ENCODE assay signal across 19 cellular contexts in genomic region chr16:20925780-20926179, GRCh38. TPM values are rescaled to one million over a fixed set of nuclear protein-coding genes. Genes with fewer than 3 reads are reported as not detected.
DNase-seq lines count a peak whose midpoint lies in the region; ATAC-seq, FAIRE-seq and TF ChIP-seq lines count a peak whose summit lies in the region.
"Had no signal": no experiment of that assay in that cellular context is flagged by ENCODE, and none has a peak within 500 bp of the region (broad histone marks: within the 10 kb centered on the region; RNA-seq: fewer than 3 reads in every experiment).

No MANE protein-coding gene starts in this region.

- in situ Hi-C loops in HepG2 (cut with HindIII; ENCODE audit: extremely low pct_ligation_motif_present, low pct_unique_long_range_greater_than_20kb), result no loop called here

- BruUV-seq in Caco-2 (replicated peaks; lab: Mats Ljungman, UMichigan) (no TSS peak), HepG2 (replicated peaks; lab: Mats Ljungman, UMichigan) (no TSS peak)

- WGBS in hepatocyte (ENCODE audit: low lambda C conversion rate, missing lambda C conversion rate), result 89% methylated on average over 1 of the region's 1 CpG
- 94% methylated on average over 1 of the region's 1 CpG for WGBS in HepG2 (ENCODE audit: low lambda C conversion rate)
- WGBS in trophoblast cell (ENCODE audit: extremely low coverage, insufficient coverage, insufficient read length), result no CpG with 5 or more reads among the region's 1 CpG

- H3K27me3 ChIP-seq in Caco-2 (replicated peaks; ENCODE audit: control insufficient read depth, insufficient read depth, low read length) (no peaks in the 10 kb centered on the region), hepatocyte (no peaks in the 10 kb centered on the region), HepG2 (ENCODE audit: control insufficient read depth in 1 of 2, insufficient read depth in 2 of 2, low read length in 2 of 2) (no peaks in the 10 kb centered on the region), trophoblast cell (ENCODE audit: insufficient read depth, low read length) (no peaks in the 10 kb centered on the region), MM.1S (replicated peaks; ENCODE audit: insufficient read depth, low read length) (no peaks in the 10 kb centered on the region)

- H3K14ac ChIP-seq in trophoblast cell (ENCODE audit: low read length), result no peak overlapping the region

- intact Hi-C loops in Caco-2 (cut with micrococcal nuclease; ENCODE audit: unreplicated experiment) (no loop called here), HepG2 (cut with micrococcal nuclease; ENCODE audit: unreplicated experiment) (loop anchor here (5.0 kb wide), 2 partner anchors 58 to 73 kb away; no protein-coding TSS in a partner anchor)

- H3K9me2 ChIP-seq in hepatocyte (replicated peaks; ENCODE audit: insufficient read depth), result no peaks in the 10 kb centered on the region
- H3K9me2 ChIP-seq in MM.1S (replicated peaks; ENCODE audit: insufficient read depth, low read length), result no peaks in the 10 kb centered on the region

- no peak overlapping the region for H2AK5ac ChIP-seq in trophoblast cell (ENCODE audit: low read length)

- no peak overlapping the region for H2BK5ac ChIP-seq in trophoblast cell (ENCODE audit: low read depth, low read length, poor library complexity)

- H2BK12ac ChIP-seq in trophoblast cell (ENCODE audit: low read length), result no peak overlapping the region

- no peaks in the 10 kb centered on the region for H3K79me1 ChIP-seq in trophoblast cell (ENCODE audit: low read length)

- H3K27me3 Mint-ChIP-seq in Caco-2 (ENCODE audit: insufficient read depth, unreplicated experiment) (no peaks in the 10 kb centered on the region), glutamatergic neuron (ENCODE audit: unreplicated experiment) (peaks cover 1% of the 10 kb centered on the region)
- H3K27me3 Mint-ChIP-seq in stimulated activated naive B cell treated with anti-CD40 and anti-IgM and Interleukin-4, amounts not matched to agents 10 μg/mL and 1 μg/mL and 100 μg/mL, for 72 hours, result no peaks in the 10 kb centered on the region
- H3K27me3 Mint-ChIP-seq: CD4-positive, alpha-beta memory T cell had no signal

- H3K9me3 Mint-ChIP-seq in Caco-2 (ENCODE audit: unreplicated experiment), result no peaks in the 10 kb centered on the region
- no peaks in the 10 kb centered on the region for H3K9me3 Mint-ChIP-seq in stimulated activated naive B cell treated with anti-CD40 and anti-IgM and Interleukin-4, amounts not matched to agents 10 μg/mL and 1 μg/mL and 100 μg/mL, for 72 hours
- H3K9me3 Mint-ChIP-seq in glutamatergic neuron (ENCODE audit: unreplicated experiment), result no peaks in the 10 kb centered on the region
- H3K9me3 Mint-ChIP-seq: CD4-positive, alpha-beta memory T cell; GM23338; H9 had no signal

- no peak overlapping the region for H3K23ac ChIP-seq in trophoblast cell (ENCODE audit: low read length)

- H3K9ac ChIP-seq in HepG2 (ENCODE audit: insufficient read depth, low read depth, low read length) (no peak overlapping the region), trophoblast cell (ENCODE audit: low read length) (no peak overlapping the region), MM.1S (ENCODE audit: low read length) (no peak overlapping the region)

- H4K20me1 ChIP-seq in hepatocyte (ENCODE audit: insufficient read depth, poor library complexity, severe bottlenecking) (no peaks in the 10 kb centered on the region), HepG2 (ENCODE audit: insufficient read depth, low read length) (no peaks in the 10 kb centered on the region), MM.1S (ENCODE audit: insufficient read depth, low read length) (no peaks in the 10 kb centered on the region)

- no peak for TF ChIP-seq EP300 in HepG2 (IDR thresholded peaks at IDR 0.05; ENCODE audit: low read depth in 2 of 2, low read length in 2 of 2)
- no peak for TF ChIP-seq EP300 in HepG2 (CRISPR knock-in tag; IDR thresholded peaks at IDR 0.05; ENCODE audit: borderline replicate concordance)

- H3K27ac Mint-ChIP-seq in Caco-2 (ENCODE audit: unreplicated experiment), result peak overlapping the region; percentile 48
- H3K27ac Mint-ChIP-seq in stimulated activated naive B cell treated with anti-CD40 and anti-IgM and Interleukin-4, amounts not matched to agents 10 μg/mL and 1 μg/mL and 100 μg/mL, for 72 hours, result no peak overlapping the region
- no peak overlapping the region for H3K27ac Mint-ChIP-seq in glutamatergic neuron (ENCODE audit: unreplicated experiment)
- H3K27ac Mint-ChIP-seq: CD4-positive, alpha-beta memory T cell; GM23338; H9 had no signal

- ATAC-seq in HepG2, result peak; percentile 80
- no peak for ATAC-seq in stimulated activated naive B cell treated with anti-CD40 and anti-IgM and Interleukin-4, amounts not matched to agents 10 μg/mL and 1 μg/mL and 100 μg/mL, for 72 hours (replicated peaks)
- ATAC-seq in GM21529 (IDR thresholded peaks at IDR 0.05; ENCODE audit: unreplicated experiment), result no peak
- ATAC-seq: GM12878, GM23338, HCT116 had no signal

- H3K36me3 ChIP-seq in Caco-2 (ENCODE audit: control insufficient read depth, insufficient read depth, low read length) (no peaks in the 10 kb centered on the region), hepatocyte (replicated peaks; ENCODE audit: insufficient read depth, low read depth) (no peaks in the 10 kb centered on the region), HepG2 (replicated peaks in 1 of 2; ENCODE audit: control insufficient read depth in 1 of 2, insufficient read depth in 2 of 2, low read length in 2 of 2) (peaks cover 2 to 5% of the 10 kb centered on the region in 2 experiments; a peak in 3 of 5 replicates), trophoblast cell (ENCODE audit: control insufficient read depth in 1 of 2, insufficient read depth in 2 of 2, low read length in 2 of 2) (peaks cover 2% of the 10 kb centered on the region in 2 experiments), MM.1S (replicated peaks; ENCODE audit: insufficient read depth, low read length) (no peaks in the 10 kb centered on the region)

- POLR2A ChIA-PET in Caco-2 (lab: Charles Lee), result no interaction called here
- POLR2A ChIA-PET in HepG2 (lab: Yijun Ruan, JAX), result interaction anchor here (1.0 kb wide), 1 partner anchor 25 kb away, joined by 3 read pairs; the partner anchor contains the start of genes DCUN1D3 and LYRM1

- H3K4ac ChIP-seq in trophoblast cell (ENCODE audit: low read depth, low read length), result no peak overlapping the region

- H4K12ac ChIP-seq in trophoblast cell (ENCODE audit: low read depth, low read length), result no peak overlapping the region

- H4K91ac ChIP-seq in trophoblast cell (ENCODE audit: low read depth, low read length), result no peak overlapping the region

- peak; percentile 47 for FAIRE-seq in HepG2 (lab: Jason Lieb, UNC)
- FAIRE-seq: G401.6, GM12878, GM19239 had no signal

- no peak overlapping the region for H2AFZ ChIP-seq in hepatocyte
- H2AFZ ChIP-seq in HepG2 (ENCODE audit: low read length), result no peak overlapping the region
- H2AFZ ChIP-seq in trophoblast cell (ENCODE audit: insufficient read depth, low read length, poor library complexity), result no peak overlapping the region
- H2AFZ ChIP-seq in MM.1S (ENCODE audit: low read length), result no peak overlapping the region
- H2AFZ ChIP-seq: GM23338 had no signal

- peaks cover 14% of the 10 kb centered on the region for H3K4me1 ChIP-seq in Caco-2
- no peaks in the 10 kb centered on the region for H3K4me1 ChIP-seq in hepatocyte (ENCODE audit: insufficient read depth)
- H3K4me1 ChIP-seq in HepG2 (ENCODE audit: insufficient read depth, low read length), result peaks cover 22% of the 10 kb centered on the region
- H3K4me1 ChIP-seq in trophoblast cell (ENCODE audit: control insufficient read depth in 1 of 2, insufficient read depth in 2 of 2, low read length in 2 of 2), result peaks cover 2 to 3% of the 10 kb centered on the region in 2 experiments
- no peaks in the 10 kb centered on the region for H3K4me1 ChIP-seq in MM.1S (ENCODE audit: low read length)

- H3K36me3 Mint-ChIP-seq in Caco-2 (ENCODE audit: insufficient read depth, unreplicated experiment) (peaks cover 13% of the 10 kb centered on the region), glutamatergic neuron (ENCODE audit: unreplicated experiment) (no peaks in the 10 kb centered on the region)
- H3K36me3 Mint-ChIP-seq in stimulated activated naive B cell treated with anti-CD40 and anti-IgM and Interleukin-4, amounts not matched to agents 10 μg/mL and 1 μg/mL and 100 μg/mL, for 72 hours, result peaks cover 11 to 17% of the 10 kb centered on the region in 2 donors

- H3K4me3 ChIP-seq in Caco-2 (ENCODE audit: low read depth, low read length) (no peak overlapping the region), hepatocyte (no peak overlapping the region), HepG2 (replicated peaks in 1 of 3; ENCODE audit: insufficient read depth in 1 of 3, low read depth in 2 of 3, low read length in 3 of 3) (no peak overlapping the region), trophoblast cell (ENCODE audit: low read depth, low read length) (no peak overlapping the region), MM.1S (ENCODE audit: low read length) (no peak overlapping the region)
- H3K4me3 ChIP-seq: GM12878, GM23338 had no signal

- H3K4me3 Mint-ChIP-seq in Caco-2 (ENCODE audit: unreplicated experiment) (no peak overlapping the region), glutamatergic neuron (ENCODE audit: unreplicated experiment) (no peak overlapping the region)
- H3K4me3 Mint-ChIP-seq in stimulated activated naive B cell treated with anti-CD40 and anti-IgM and Interleukin-4, amounts not matched to agents 10 μg/mL and 1 μg/mL and 100 μg/mL, for 72 hours, result no peak overlapping the region
- H3K4me3 Mint-ChIP-seq: CD4-positive, alpha-beta memory T cell; GM23338; H9 had no signal

- peak in 1 of 2 experiments; percentile 19 for DNase-seq in Caco-2
- no peak for DNase-seq in hepatocyte (ENCODE audit: low spot score)
- DNase-seq in HepG2 (ENCODE audit: low spot score), result peak; percentile 65
- peak; percentile 38 to 82 for DNase-seq in trophoblast cell
- DNase-seq in stimulated activated naive B cell treated with anti-CD40 and anti-IgM and Interleukin-4, amounts not matched to agents 10 μg/mL and 1 μg/mL and 100 μg/mL, for 72 hours, result no peak
- DNase-seq in glutamatergic neuron, result no peak
- DNase-seq in MM.1S, result no peak
- DNase-seq: C1 segment of cervical spinal cord; CD4-positive, alpha-beta memory T cell; COR-L47; DMS153; DND-41; H9 had no signal

- CTCF ChIA-PET in Caco-2 (lab: Charles Lee), result no interaction called here
- CTCF ChIA-PET in HepG2 (lab: Yijun Ruan, JAX; ENCODE audit: low intra/inter-chr PET ratio, low total read pairs), result no interaction called here

- H3K4me2 ChIP-seq in hepatocyte (no peak overlapping the region), HepG2 (ENCODE audit: low read depth, low read length) (no peak overlapping the region), trophoblast cell (ENCODE audit: low read length) (no peak overlapping the region), MM.1S (ENCODE audit: low read depth, low read length) (no peak overlapping the region)
- H3K4me2 ChIP-seq: GM23338 had no signal

- TF ChIP-seq RAD21 in HepG2 (CRISPR knock-in tag; IDR thresholded peaks at IDR 0.05), result no peak

- H3K4me1 Mint-ChIP-seq in Caco-2 (ENCODE audit: low read depth, unreplicated experiment), result peaks cover 30% of the 10 kb centered on the region
- H3K4me1 Mint-ChIP-seq in stimulated activated naive B cell treated with anti-CD40 and anti-IgM and Interleukin-4, amounts not matched to agents 10 μg/mL and 1 μg/mL and 100 μg/mL, for 72 hours, result peaks cover 2 to 5% of the 10 kb centered on the region in 2 donors
- H3K4me1 Mint-ChIP-seq in glutamatergic neuron (ENCODE audit: low read depth, unreplicated experiment), result no peaks in the 10 kb centered on the region
- H3K4me1 Mint-ChIP-seq: CD4-positive, alpha-beta memory T cell; GM23338 had no signal

- H3K79me2 ChIP-seq in hepatocyte (no peaks in the 10 kb centered on the region), HepG2 (ENCODE audit: insufficient read depth, low read length) (no peaks in the 10 kb centered on the region), trophoblast cell (ENCODE audit: control insufficient read depth, insufficient read depth, low read length, poor library complexity) (no peaks in the 10 kb centered on the region), MM.1S (ENCODE audit: low read length) (no peaks in the 10 kb centered on the region)

- H3F3A ChIP-seq in MM.1S (ENCODE audit: insufficient read depth, low read length), result no peaks in the 10 kb centered on the region

- H3K27ac ChIP-seq in hepatocyte (peak overlapping the region; percentile 58), HepG2 (ENCODE audit: extremely low read length, insufficient read depth, low read length) (no peak overlapping the region), trophoblast cell (ENCODE audit: low read depth, low read length) (no peak overlapping the region), MM.1S (ENCODE audit: low read length) (no peak overlapping the region)

- H4K8ac ChIP-seq in trophoblast cell (ENCODE audit: low read depth, low read length), result no peak overlapping the region

- TF ChIP-seq POLR2A in HepG2 (IDR thresholded peaks at IDR 0.05; ENCODE audit: insufficient read depth in 1 of 2, low read depth in 2 of 2, low read length in 2 of 2), result no peak

- H3K18ac ChIP-seq in trophoblast cell (ENCODE audit: low read length), result no peak overlapping the region

- no peak overlapping the region for H2BK120ac ChIP-seq in trophoblast cell (ENCODE audit: insufficient read depth, low read length, poor library complexity)

- no peaks in the 10 kb centered on the region for H3K9me3 ChIP-seq in Caco-2
- H3K9me3 ChIP-seq in hepatocyte (ENCODE audit: low read depth), result no peaks in the 10 kb centered on the region
- no peaks in the 10 kb centered on the region for H3K9me3 ChIP-seq in HepG2 (ENCODE audit: low read length)
- H3K9me3 ChIP-seq in trophoblast cell (ENCODE audit: insufficient read depth, low read depth, low read length), result no peaks in the 10 kb centered on the region
- no peaks in the 10 kb centered on the region for H3K9me3 ChIP-seq in MM.1S (replicated peaks; ENCODE audit: insufficient read depth, low read length)

- TF ChIP-seq CTCF in Caco-2 (IDR thresholded peaks at IDR 0.05; ENCODE audit: insufficient read depth in 1 of 2, low read depth in 1 of 2, low read length in 1 of 2, severe bottlenecking in 1 of 2, unreplicated experiment in 1 of 2), result no peak
- TF ChIP-seq CTCF in hepatocyte (IDR thresholded peaks at IDR 0.05; ENCODE audit: poor library complexity), result no peak
- TF ChIP-seq CTCF in HepG2 (CRISPR knock-in tag; IDR thresholded peaks at IDR 0.05), result no peak
- no peak for TF ChIP-seq CTCF in glutamatergic neuron (IDR thresholded peaks at IDR 0.05; ENCODE audit: partially characterized antibody, unreplicated experiment)
- no peak for TF ChIP-seq CTCF in MM.1S (IDR thresholded peaks at IDR 0.05; ENCODE audit: low read length)

RNA-seq across cellular contexts. Expression of gene LYRM1, which starts 25.2 kb away (rescaled TPM):
- total RNA-seq in Caco-2 (2022), result 40.3 and 46.1 TPM in 2 replicates
- 60.0 and 61.5 TPM in 2 replicates for total RNA-seq in hepatocyte
- 48.9 and 57.3 TPM in 2 replicates for polyA plus RNA-seq in hepatocyte
- 82.6 and 106 TPM in 2 replicates for total RNA-seq in HepG2 (2016; rRNA removed; fragmentation: Illumina TruSeq; extraction: Trizol)
- 95.5 and 110 TPM in 2 replicates for total RNA-seq in HepG2 (2016; cell fraction: cytosol; rRNA removed; fragmentation: Illumina TruSeq; extraction: Trizol; ENCODE audit: low read depth)
- 87.8 and 105 TPM in 2 replicates for total RNA-seq in HepG2 (2016; cell fraction: insoluble cytoplasmic fraction; rRNA removed; fragmentation: Illumina TruSeq; extraction: Trizol)
- 174 and 185 TPM in 2 replicates for total RNA-seq in HepG2 (2016; cell fraction: membrane; rRNA removed; fragmentation: Illumina TruSeq; extraction: Trizol)
- total RNA-seq in HepG2 (2016; cell fraction: nucleus; rRNA removed; fragmentation: Illumina TruSeq; extraction: Trizol), result 39.6 and 43.2 TPM in 2 replicates
- polyA plus RNA-seq in HepG2 (2011; rRNA removed), result 46.1 and 59.2 TPM in 2 replicates
- polyA plus RNA-seq in HepG2 (2011; cell fraction: cytosol; rRNA removed), result 37.9 and 54.1 TPM in 2 replicates
- polyA plus RNA-seq in HepG2 (2011; cell fraction: nucleus; rRNA removed), result 18.8 and 19.1 TPM in 2 replicates
- polyA plus RNA-seq in HepG2 (2012), result 51.6 and 58.6 TPM in 2 replicates
- polyA plus RNA-seq in HepG2 (2016; cell fraction: cytosol; fragmentation: Illumina TruSeq; extraction: Trizol; ENCODE audit: low read depth), result 162 and 195 TPM in 2 replicates
- polyA plus RNA-seq in HepG2 (2016; cell fraction: insoluble cytoplasmic fraction; fragmentation: Illumina TruSeq; extraction: Trizol; ENCODE audit: low read depth), result 151 and 158 TPM in 2 replicates
- 245 TPM in 2 replicates for polyA plus RNA-seq in HepG2 (2016; cell fraction: membrane; fragmentation: Illumina TruSeq; extraction: Trizol; ENCODE audit: low read depth)
- 81.9 and 88.0 TPM in 2 replicates for polyA plus RNA-seq in HepG2 (2016; cell fraction: nucleus; fragmentation: Illumina TruSeq; extraction: Trizol; ENCODE audit: insufficient read depth, low read depth)
- polyA minus RNA-seq in HepG2 (2011; rRNA and poly(A)+ RNA removed; ENCODE audit: low replicate concordance), result 6.1 and 16.0 TPM in 2 replicates
- 23.7 and 24.1 TPM in 2 replicates for polyA minus RNA-seq in HepG2 (2011; cell fraction: cytosol; rRNA and poly(A)+ RNA removed)
- polyA minus RNA-seq in HepG2 (2011; cell fraction: nucleus; rRNA and poly(A)+ RNA removed), result 16.4 and 21.4 TPM in 2 replicates
- polyA plus RNA-seq in trophoblast cell (2013), result 14.8 and 16.5 TPM in 2 replicates
- 23.2 TPM for total RNA-seq in glutamatergic neuron (ENCODE audit: unreplicated experiment)

RNA-seq across cellular contexts. Expression of gene DCUN1D3, which starts 25.6 kb away (rescaled TPM):
- total RNA-seq in Caco-2 (2022) (16.4 and 19.2 TPM in 2 replicates), hepatocyte (38.1 and 40.3 TPM in 2 replicates), HepG2 (2016; rRNA removed; fragmentation: Illumina TruSeq; extraction: Trizol) (19.3 and 26.1 TPM in 2 replicates), glutamatergic neuron (ENCODE audit: unreplicated experiment) (15.3 TPM)
- polyA plus RNA-seq in hepatocyte (10.3 and 15.0 TPM in 2 replicates), HepG2 (2011; rRNA removed) (5.0 and 6.3 TPM in 2 replicates)
- 5.0 and 5.9 TPM in 2 replicates for total RNA-seq in HepG2 (2016; cell fraction: cytosol; rRNA removed; fragmentation: Illumina TruSeq; extraction: Trizol; ENCODE audit: low read depth)
- 19.9 and 24.5 TPM in 2 replicates for total RNA-seq in HepG2 (2016; cell fraction: insoluble cytoplasmic fraction; rRNA removed; fragmentation: Illumina TruSeq; extraction: Trizol)
- 16.0 and 17.0 TPM in 2 replicates for total RNA-seq in HepG2 (2016; cell fraction: membrane; rRNA removed; fragmentation: Illumina TruSeq; extraction: Trizol)
- total RNA-seq in HepG2 (2016; cell fraction: nucleus; rRNA removed; fragmentation: Illumina TruSeq; extraction: Trizol), result 14.7 and 15.1 TPM in 2 replicates
- polyA plus RNA-seq in HepG2 (2011; cell fraction: cytosol; rRNA removed), result 3.9 and 4.7 TPM in 2 replicates
- polyA plus RNA-seq in HepG2 (2011; cell fraction: nucleus; rRNA removed), result 12.3 and 12.9 TPM in 2 replicates
- polyA plus RNA-seq in HepG2 (2012), result 5.8 and 5.9 TPM in 2 replicates
- polyA plus RNA-seq in HepG2 (2016; cell fraction: cytosol; fragmentation: Illumina TruSeq; extraction: Trizol; ENCODE audit: low read depth), result 0.90 and 1.3 TPM in 2 replicates
- 10.0 and 11.9 TPM in 2 replicates for polyA plus RNA-seq in HepG2 (2016; cell fraction: insoluble cytoplasmic fraction; fragmentation: Illumina TruSeq; extraction: Trizol; ENCODE audit: low read depth)
- polyA plus RNA-seq in HepG2 (2016; cell fraction: membrane; fragmentation: Illumina TruSeq; extraction: Trizol; ENCODE audit: low read depth), result 4.5 and 5.0 TPM in 2 replicates
- polyA plus RNA-seq in HepG2 (2016; cell fraction: nucleus; fragmentation: Illumina TruSeq; extraction: Trizol; ENCODE audit: insufficient read depth, low read depth), result 19.3 and 20.7 TPM in 2 replicates
- polyA minus RNA-seq in HepG2 (2011; rRNA and poly(A)+ RNA removed; ENCODE audit: low replicate concordance), result 4.9 and 13.7 TPM in 2 replicates
- polyA minus RNA-seq in HepG2 (2011; cell fraction: cytosol; rRNA and poly(A)+ RNA removed), result 9.6 and 11.5 TPM in 2 replicates
- polyA minus RNA-seq in HepG2 (2011; cell fraction: nucleus; rRNA and poly(A)+ RNA removed), result 39.1 and 40.5 TPM in 2 replicates
- 7.3 and 7.9 TPM in 2 replicates for polyA plus RNA-seq in trophoblast cell (2013)

Comparison
In these comparisons a context has a peak if more than half of its experiments do, and no peak if none do; other contexts are left out.
1. DNase-seq: peak in HepG2 (single experiment) and trophoblast cell (2 of 2); none in hepatocyte (single experiment), stimulated activated naive B cell treated with anti-CD40 and anti-IgM and Interleukin-4, amounts not matched to agents 10 μg/mL and 1 μg/mL and 100 μg/mL, for 72 hours (single experiment), glutamatergic neuron (single experiment) and MM.1S (single experiment).